Comparison of ENCODE assay signal across 14 cellular contexts in genomic region chr12:117972341-117972740, GRCh38.
"Had no signal": no experiment of that assay in that cellular context is flagged by ENCODE, and none has a peak within 500 bp of the region (broad histone marks: within the 10 kb centered on the region; RNA-seq: fewer than 3 reads in every experiment).

No MANE protein-coding gene starts in this region.

- DNase-seq: activated CD4-positive, CD25-positive, alpha-beta regulatory T cell treated with anti-CD3 and anti-CD28 coated beads, Interleukin-2, amount 50 U/mL, for 72 hours; activated effector memory CD4-positive, alpha-beta T cell treated with anti-CD3 and anti-CD28 coated beads, Interleukin-2, amount 50 U/mL, for 16 hours; activated T-cell treated with anti-CD3 and anti-CD28 coated beads, Interleukin-2, amount 50 U/mL, for 72 hours; effector CD4-positive, alpha-beta T cell; nucleus accumbens; sigmoid colon; stimulated activated naive CD4-positive, alpha-beta T cell had no signal

- H3K4me3 ChIP-seq: ascending aorta, coronary artery, lung, sigmoid colon had no signal

- H3K4me1 ChIP-seq: ascending aorta had no signal

- H3K36me3 ChIP-seq: ascending aorta, sigmoid colon had no signal

- FAIRE-seq: frontal cortex, keratinocyte had no signal

- H3K27ac ChIP-seq: ascending aorta, coronary artery, sigmoid colon, VCaP had no signal

- ATAC-seq: activated T-cell treated with anti-CD3 and anti-CD28 coated beads, Interleukin-2, amount 50 U/mL, for 72 hours; left lobe of liver had no signal

- H3K27me3 ChIP-seq: ascending aorta had no signal
